13 cellular contexts compared by ENCODE assay signal in genomic region chr11:125857670-125858069, GRCh38. TPM values are rescaled to one million over a fixed set of nuclear protein-coding genes. Genes with fewer than 3 reads are reported as not detected.
"Had no signal": no experiment of that assay in that cellular context is flagged by ENCODE, and none has a peak within 500 bp of the region (broad histone marks: within the 10 kb centered on the region; RNA-seq: fewer than 3 reads in every experiment).

No MANE protein-coding gene starts in this region.

RNA-seq across cellular contexts. Expression of gene PATE4, which starts 24.6 kb away (rescaled TPM):
- total RNA-seq: activated B cell treated with CpG ODN at 0.5 μM for 24 hours; activated CD4-positive, alpha-beta memory T cell treated with anti-CD3 and anti-CD28 coated beads for 36 hours; activated CD4-positive, alpha-beta memory T cell treated with anti-CD3 and anti-CD28 coated beads, Interleukin-2, amount 10 ng/mL, durations not matched to agents 7 days and 5 days; activated CD4-positive, alpha-beta T cell treated with anti-CD3 and anti-CD28 coated beads for 36 hours; activated CD4-positive, alpha-beta T cell treated with anti-CD3 and anti-CD28 coated beads, Interleukin-2, amount 10 ng/mL, durations not matched to agents 24 days and 14 days; activated CD4-positive, alpha-beta T cell treated with anti-CD3 and anti-CD28 coated beads, Interleukin-2, amount 10 ng/mL, durations not matched to agents 7 days and 5 days; activated CD8-positive, alpha-beta memory T cell treated with anti-CD3 and anti-CD28 coated beads for 36 hours; activated CD8-positive, alpha-beta memory T cell treated with anti-CD3 and anti-CD28 coated beads, Interleukin-2, amount 10 ng/mL, durations not matched to agents 7 days and 5 days; activated CD8-positive, alpha-beta T cell treated with anti-CD3 and anti-CD28 coated beads for 36 hours; activated CD8-positive, alpha-beta T cell treated with anti-CD3 and anti-CD28 coated beads, Interleukin-2, amount 10 ng/mL, durations not matched to agents 7 days and 5 days; T-helper 17 cell; T-helper 2 cell treated with Interferon-gamma antibody and Interleukin-4, amounts not matched to agents 100 ng/mL and 5 ng/mL, for 36 hours; WTC11 had no signal

RNA-seq across cellular contexts. Expression of gene DDX25, which starts 46.6 kb away (rescaled TPM):
- total RNA-seq: activated B cell treated with CpG ODN at 0.5 μM for 24 hours; activated CD4-positive, alpha-beta memory T cell treated with anti-CD3 and anti-CD28 coated beads for 36 hours; activated CD4-positive, alpha-beta memory T cell treated with anti-CD3 and anti-CD28 coated beads, Interleukin-2, amount 10 ng/mL, durations not matched to agents 7 days and 5 days; activated CD4-positive, alpha-beta T cell treated with anti-CD3 and anti-CD28 coated beads for 36 hours; activated CD4-positive, alpha-beta T cell treated with anti-CD3 and anti-CD28 coated beads, Interleukin-2, amount 10 ng/mL, durations not matched to agents 24 days and 14 days; activated CD8-positive, alpha-beta T cell treated with anti-CD3 and anti-CD28 coated beads, Interleukin-2, amount 10 ng/mL, durations not matched to agents 7 days and 5 days; T-helper 17 cell; T-helper 2 cell treated with Interferon-gamma antibody and Interleukin-4, amounts not matched to agents 100 ng/mL and 5 ng/mL, for 36 hours had no signal
